8 cellular contexts compared by ENCODE assay signal in genomic region chr18:9708057-9708881, GRCh38. TPM values are rescaled to one million over a fixed set of nuclear protein-coding genes. Genes with fewer than 3 reads are reported as not detected.
A peak's percentile ranks its signal among the peaks of the same experiment; 100 is the strongest.
DNase-seq lines count a peak whose midpoint lies in the region; ATAC-seq and TF ChIP-seq lines count a peak whose summit lies in the region.

Gene RAB31 (plus strand): TSS chr18:9708301. CDS start chr18:9708406, 105 bp downstream.

- H3K56ac ChIP-seq in mesendoderm (ENCODE audit: low read length), result peak within 1 kb of the TSS; percentile 97

- H3K36me3 ChIP-seq in A673 (ENCODE audit: insufficient read depth, low read length, poor library complexity, severe bottlenecking) (no peaks in the 10 kb centered on the region), mesendoderm (ENCODE audit: control insufficient read depth, insufficient read depth, low read length) (no peaks in the 10 kb centered on the region), testis (ENCODE audit: low read depth, missing control alignments) (no peaks in the 10 kb centered on the region)

- H3K18ac ChIP-seq in mesendoderm (ENCODE audit: low read length), result peak within 1 kb of the TSS; percentile 85

- peaks cover 13% of the 10 kb centered on the region for H3K79me1 ChIP-seq in mesendoderm (ENCODE audit: low read length)

- H3K4me1 ChIP-seq in A673 (ENCODE audit: insufficient read depth, low read length, poor library complexity, severe bottlenecking), result peaks cover 12% of the 10 kb centered on the region
- peaks cover 17% of the 10 kb centered on the region for H3K4me1 ChIP-seq in mesendoderm (ENCODE audit: control insufficient read depth, low read depth, low read length)
- H3K4me1 ChIP-seq in testis, result peaks cover 2% of the 10 kb centered on the region

- peak within 1 kb of the TSS; percentile 87 for H3K9ac ChIP-seq in mesendoderm (ENCODE audit: low read length)

- H3K4me3 ChIP-seq in A673 (ENCODE audit: low read depth, low read length, poor library complexity, severe bottlenecking), result peak within 1 kb of the TSS; percentile 68
- peak within 1 kb of the TSS; percentile 65 for H3K4me3 ChIP-seq in GM08714 (ENCODE audit: low read length)
- H3K4me3 ChIP-seq in mesendoderm (ENCODE audit: low read length), result peak within 1 kb of the TSS; percentile 70
- peak within 1 kb of the TSS; percentile 94 to 95 for H3K4me3 ChIP-seq in testis

- peak within 1 kb of the TSS; percentile 74 for H3K4me2 ChIP-seq in mesendoderm (ENCODE audit: low read length)

- peaks cover 88% of the 10 kb centered on the region for H3K27me3 Mint-ChIP-seq in T-helper 2 cell treated with Interferon-gamma antibody and Interleukin-4, amounts not matched to agents 5 μg/mL and 100 μg/mL, for 36 hours (ENCODE audit: low read depth)

- H2BK120ac ChIP-seq in mesendoderm (ENCODE audit: low read depth, low read length), result peak within 1 kb of the TSS; percentile 2

- H4K8ac ChIP-seq in mesendoderm (ENCODE audit: low read depth, low read length), result no peak within 1 kb of the TSS

- CTCF ChIA-PET in A673 (lab: Charles Lee), result no interaction called here

- H3K23ac ChIP-seq in mesendoderm (ENCODE audit: low read length), result peak within 1 kb of the TSS; percentile 74

- H3K4me3 Mint-ChIP-seq in T-helper 2 cell treated with Interferon-gamma antibody and Interleukin-4, amounts not matched to agents 5 μg/mL and 100 μg/mL, for 36 hours, result peak within 1 kb of the TSS; percentile 81

- H3K27ac ChIP-seq in A673 (ENCODE audit: low read depth, low read length, poor library complexity, severe bottlenecking), result peak within 1 kb of the TSS; percentile 48
- peak within 1 kb of the TSS; percentile 48 for H3K27ac ChIP-seq in epithelial cell of prostate
- peak within 1 kb of the TSS; percentile 68 for H3K27ac ChIP-seq in mesendoderm (ENCODE audit: low read depth, low read length)
- H3K27ac ChIP-seq in testis, result peak within 1 kb of the TSS; percentile 94

- no peak for TF ChIP-seq POLR2A in testis (IDR thresholded peaks at IDR 0.05)

- no peaks in the 10 kb centered on the region for H3K9me3 Mint-ChIP-seq in T-helper 2 cell treated with Interferon-gamma antibody and Interleukin-4, amounts not matched to agents 5 μg/mL and 100 μg/mL, for 36 hours

- TF ChIP-seq CTCF in A673 (conservative IDR thresholded peaks at IDR 0.05; ENCODE audit: low read depth, low read length) (no peak), testis (IDR thresholded peaks at IDR 0.05) (no peak)

- peak within 1 kb of the TSS; percentile 29 for H2BK5ac ChIP-seq in mesendoderm (ENCODE audit: low read length)

- peaks cover 17% of the 10 kb centered on the region for H3K79me2 ChIP-seq in mesendoderm (ENCODE audit: control insufficient read depth, insufficient read depth, low read length)

- no peak within 1 kb of the TSS for H4K5ac ChIP-seq in mesendoderm (ENCODE audit: low read length)

- H3K27ac Mint-ChIP-seq in T-helper 2 cell treated with Interferon-gamma antibody and Interleukin-4, amounts not matched to agents 5 μg/mL and 100 μg/mL, for 36 hours, result peak within 1 kb of the TSS; percentile 14

- POLR2A ChIA-PET in A673 (lab: Charles Lee; ENCODE audit: low non-redundant PET), result no interaction called here

- no TSS peak for BruUV-seq in A673 (replicated peaks; lab: Mats Ljungman, UMichigan)

- no CpG with 5 or more reads among the region's 117 CpGs for WGBS in mesendoderm (ENCODE audit: extremely low coverage, insufficient coverage, low lambda C conversion rate)
- 1% methylated on average over 64 of the region's 117 CpGs; no CpG with 5 or more reads in 1 of the 2 donors for WGBS in testis, 2 donors

- no peak within 1 kb of the TSS for H2BK15ac ChIP-seq in mesendoderm (replicated peaks; ENCODE audit: low read depth)

- intact Hi-C loops in A673 (cut with micrococcal nuclease; ENCODE audit: unreplicated experiment) (loop anchor here (10.0 kb wide), 2 partner anchors 217 to 817 kb away; partner anchors contain the start of gene NAPG), testis (cut with DNase I; ENCODE audit: low total_unique reads) (no loop called here)

- ATAC-seq in HG02973 (IDR thresholded peaks at IDR 0.05; ENCODE audit: unreplicated experiment) (peak; percentile 47), HG03039 (IDR thresholded peaks at IDR 0.05; ENCODE audit: unreplicated experiment) (no peak)

- H2AK5ac ChIP-seq in mesendoderm (ENCODE audit: low read length), result no peak within 1 kb of the TSS

- H3K27me3 ChIP-seq in A673 (replicated peaks; ENCODE audit: insufficient read depth, low read depth, low read length, poor library complexity) (no peaks in the 10 kb centered on the region), mesendoderm (ENCODE audit: insufficient read depth, low read length, poor library complexity) (no peaks in the 10 kb centered on the region), testis (no peaks in the 10 kb centered on the region)

- DNase-seq in A673 (ENCODE audit: low spot score) (peak; percentile 48), epithelial cell of prostate (ENCODE audit: low read depth, low spot score) (no peak), mesendoderm (peak; percentile 79), testis (peak; percentile 78)
- DNase-seq in T-helper 2 cell treated with Interferon-gamma antibody and Interleukin-4, amounts not matched to agents 5 μg/mL and 100 μg/mL, for 36 hours (ENCODE audit: low spot score), result no peak

- peaks cover 31% of the 10 kb centered on the region for H3K4me1 Mint-ChIP-seq in T-helper 2 cell treated with Interferon-gamma antibody and Interleukin-4, amounts not matched to agents 5 μg/mL and 100 μg/mL, for 36 hours (ENCODE audit: low read depth)

- H3K9me3 ChIP-seq in A673 (ENCODE audit: low read depth, low read length, poor library complexity, severe bottlenecking) (no peaks in the 10 kb centered on the region), testis (no peaks in the 10 kb centered on the region)

- no peaks in the 10 kb centered on the region for H3K36me3 Mint-ChIP-seq in T-helper 2 cell treated with Interferon-gamma antibody and Interleukin-4, amounts not matched to agents 5 μg/mL and 100 μg/mL, for 36 hours (ENCODE audit: low read depth)

- peak within 1 kb of the TSS; percentile 70 for H3K4ac ChIP-seq in mesendoderm (ENCODE audit: low read depth, low read length)

RNA-seq across cellular contexts. Expression of gene RAB31, which starts in this region (rescaled TPM):
- 6.1 and 8.1 TPM in 2 replicates for total RNA-seq in A673 (2021)
- 61.9 TPM for polyA plus RNA-seq in mesendoderm (2013, experiment 1 of 2)
- polyA plus RNA-seq in mesendoderm (2013, experiment 2 of 2), result 62.7 TPM
- 100 to 1,000 TPM in 1 of 2 donors, 10 to 100 TPM in 1; 75.9 to 110 TPM for total RNA-seq in testis
- polyA plus RNA-seq in testis (ENCODE audit: insufficient read depth, low read depth, low replicate concordance), result 81.5 TPM

Comparison
In these comparisons a context has a peak if more than half of its experiments do, and no peak if none do; other contexts are left out.
1. DNase-seq: peak in A673 (single experiment), mesendoderm (single experiment) and testis (single experiment); none in T-helper 2 cell treated with Interferon-gamma antibody and Interleukin-4, amounts not matched to agents 5 μg/mL and 100 μg/mL, for 36 hours (single experiment) and epithelial cell of prostate (single experiment).
2. Peak in every context shown above with its lines, with median percentiles within 50 percentile points of each other: H3K27ac ChIP-seq and H3K4me3 ChIP-seq.